1 cellular context compared by ENCODE assay signal in genomic region chr1:224011153-224011552, GRCh38.
A peak's percentile ranks its signal among the peaks of the same experiment; 100 is the strongest.
TF ChIP-seq lines count a peak whose summit lies in the region.

No MANE protein-coding gene starts in this region.

TF ChIP-seq in K562, 482 proteins besides CTCF, POLR2A, EP300 and RAD21 (continued from another document):
- TF ChIP-seq, protein P1, sequence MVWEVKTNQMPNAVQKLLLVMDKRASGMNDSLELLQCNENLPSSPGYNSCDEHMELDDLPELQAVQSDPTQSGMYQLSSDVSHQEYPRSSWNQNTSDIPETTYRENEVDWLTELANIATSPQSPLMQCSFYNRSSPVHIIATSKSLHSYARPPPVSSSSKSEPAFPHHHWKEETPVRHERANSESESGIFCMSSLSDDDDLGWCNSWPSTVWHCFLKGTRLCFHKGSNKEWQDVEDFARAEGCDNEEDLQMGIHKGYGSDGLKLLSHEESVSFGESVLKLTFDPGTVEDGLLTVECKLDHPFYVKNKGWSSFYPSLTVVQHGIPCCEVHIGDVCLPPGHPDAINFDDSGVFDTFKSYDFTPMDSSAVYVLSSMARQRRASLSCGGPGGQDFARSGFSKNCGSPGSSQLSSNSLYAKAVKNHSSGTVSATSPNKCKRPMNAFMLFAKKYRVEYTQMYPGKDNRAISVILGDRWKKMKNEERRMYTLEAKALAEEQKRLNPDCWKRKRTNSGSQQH (CRISPR knock-in tag; IDR thresholded peaks at IDR 0.05): peak; percentile 28; the same call in 1 of the 2 replicates
- TF ChIP-seq, protein P2, sequence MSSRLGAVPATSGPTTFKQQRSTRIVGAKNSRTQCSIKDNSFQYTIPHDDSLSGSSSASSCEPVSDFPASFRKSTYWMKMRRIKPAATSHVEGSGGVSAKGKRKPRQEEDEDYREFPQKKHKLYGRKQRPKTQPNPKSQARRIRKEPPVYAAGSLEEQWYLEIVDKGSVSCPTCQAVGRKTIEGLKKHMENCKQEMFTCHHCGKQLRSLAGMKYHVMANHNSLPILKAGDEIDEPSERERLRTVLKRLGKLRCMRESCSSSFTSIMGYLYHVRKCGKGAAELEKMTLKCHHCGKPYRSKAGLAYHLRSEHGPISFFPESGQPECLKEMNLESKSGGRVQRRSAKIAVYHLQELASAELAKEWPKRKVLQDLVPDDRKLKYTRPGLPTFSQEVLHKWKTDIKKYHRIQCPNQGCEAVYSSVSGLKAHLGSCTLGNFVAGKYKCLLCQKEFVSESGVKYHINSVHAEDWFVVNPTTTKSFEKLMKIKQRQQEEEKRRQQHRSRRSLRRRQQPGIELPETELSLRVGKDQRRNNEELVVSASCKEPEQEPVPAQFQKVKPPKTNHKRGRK (tag; IDR thresholded peaks at IDR 0.05): 0 out of 2 replicates have a peak, but pooled peaks have one; percentile 39
- TF ChIP-seq E2F8 (IDR thresholded peaks at IDR 0.05; ENCODE audit: low read depth, partially characterized antibody) (peak; percentile 28), THRB (CRISPR knock-in tag; conservative IDR thresholded peaks at IDR 0.05) (0 out of 2 replicates have a peak, but pooled peaks have one; percentile 32), SUPT5H (IDR thresholded peaks at IDR 0.05) (peak; percentile 63), ARHGAP35 (IDR thresholded peaks at IDR 0.05; ENCODE audit: partially characterized antibody) (peak; percentile 27)
